In the genomic region with DNA sequence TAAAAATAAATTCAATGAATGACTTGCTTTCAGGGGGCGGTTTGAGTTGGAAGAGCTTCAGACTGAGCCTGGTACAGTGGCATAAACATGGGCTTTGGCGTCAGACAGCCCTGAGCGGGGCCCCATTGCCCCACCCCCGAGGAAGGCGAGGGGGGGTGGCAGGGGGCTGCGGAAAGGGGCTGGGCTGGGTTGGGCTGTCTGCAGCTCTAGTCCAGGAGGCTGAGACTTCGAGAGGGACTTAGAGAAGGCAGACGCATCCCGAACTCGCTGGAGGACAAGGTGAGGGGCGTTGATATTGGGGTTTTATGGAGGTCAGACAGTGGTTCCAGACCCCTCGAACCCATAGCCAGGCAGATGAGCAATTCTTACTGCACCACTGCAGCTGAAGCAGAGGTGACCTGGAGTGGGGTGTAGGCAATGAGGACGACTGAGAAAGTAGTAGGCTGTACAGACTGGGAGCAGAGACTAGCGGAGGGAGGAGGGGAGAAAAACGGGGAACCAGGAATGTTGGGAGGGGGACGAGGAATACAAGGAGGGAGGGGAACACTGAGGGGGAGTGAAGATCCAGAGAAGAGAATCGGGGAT, we compare ENCODE assay signal across 8 cellular contexts. TPM values are rescaled to one million over a fixed set of nuclear protein-coding genes. Genes with fewer than 3 reads are reported as not detected.
DNase-seq lines count a peak whose midpoint lies in the region; TF ChIP-seq lines count a peak whose summit lies in the region.

A gene with protein sequence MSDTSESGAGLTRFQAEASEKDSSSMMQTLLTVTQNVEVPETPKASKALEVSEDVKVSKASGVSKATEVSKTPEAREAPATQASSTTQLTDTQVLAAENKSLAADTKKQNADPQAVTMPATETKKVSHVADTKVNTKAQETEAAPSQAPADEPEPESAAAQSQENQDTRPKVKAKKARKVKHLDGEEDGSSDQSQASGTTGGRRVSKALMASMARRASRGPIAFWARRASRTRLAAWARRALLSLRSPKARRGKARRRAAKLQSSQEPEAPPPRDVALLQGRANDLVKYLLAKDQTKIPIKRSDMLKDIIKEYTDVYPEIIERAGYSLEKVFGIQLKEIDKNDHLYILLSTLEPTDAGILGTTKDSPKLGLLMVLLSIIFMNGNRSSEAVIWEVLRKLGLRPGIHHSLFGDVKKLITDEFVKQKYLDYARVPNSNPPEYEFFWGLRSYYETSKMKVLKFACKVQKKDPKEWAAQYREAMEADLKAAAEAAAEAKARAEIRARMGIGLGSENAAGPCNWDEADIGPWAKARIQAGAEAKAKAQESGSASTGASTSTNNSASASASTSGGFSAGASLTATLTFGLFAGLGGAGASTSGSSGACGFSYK (plus strand): TSS at position 222 of the 585 bp plus-strand sequence. CDS start 1,587 bp downstream, outside the sequence.

- H3K9ac ChIP-seq in fibroblast of lung (ENCODE audit: insufficient read depth, low read length) (peak within 1 kb of the TSS; percentile 55), muscle layer of colon (ENCODE audit: low read length) (peak within 1 kb of the TSS; percentile 61)

- TF ChIP-seq EP300 in suprapubic skin (IDR thresholded peaks at IDR 0.05), result no peak

- no peaks in the 10 kb centered on the region for H3K9me3 ChIP-seq in fibroblast of lung (ENCODE audit: control insufficient read depth, insufficient read depth, low read depth, low read length)
- H3K9me3 ChIP-seq in muscle layer of colon (ENCODE audit: low read length), result no peaks in the 10 kb centered on the region
- no peaks in the 10 kb centered on the region for H3K9me3 ChIP-seq in suprapubic skin

- peak within 1 kb of the TSS; percentile 43 for H2AFZ ChIP-seq in fibroblast of lung (ENCODE audit: low read length)

- H3K4me1 ChIP-seq in fibroblast of lung (ENCODE audit: control insufficient read depth, extremely low read depth, insufficient read depth, low read length), result no peaks in the 10 kb centered on the region
- H3K4me1 ChIP-seq in muscle layer of colon (ENCODE audit: insufficient read depth, low read length), result peaks cover 12% of the 10 kb centered on the region
- H3K4me1 ChIP-seq in suprapubic skin, result peaks cover 21% of the 10 kb centered on the region

- peak; percentile 47 for DNase-seq in G401 (ENCODE audit: low spot score)
- peak; percentile 18 for DNase-seq in NCI-H748 treated with DMSO at 0.1 percent for 48 hours (lab: John Stamatoyannopoulos, UW)
- DNase-seq in activated effector memory CD4-positive, alpha-beta T cell treated with Interleukin-2 at 50 U/mL for 16 hours, result peak; percentile 50
- peak; percentile 34 to 39 for DNase-seq in fibroblast of lung (ENCODE audit: low read depth in 2 of 2)
- DNase-seq in suprapubic skin (ENCODE audit: low spot score in 2 of 2), result no peak
- DNase-seq in NCI-H2196 (lab: John Stamatoyannopoulos, UW; ENCODE audit: unreplicated experiment), result no peak
- DNase-seq in GOT3 (lab: John Stamatoyannopoulos, UW), result no peak

- 25% methylated on average over 17 of the region's 17 CpGs for WGBS in suprapubic skin

- H3K36me3 ChIP-seq in fibroblast of lung (ENCODE audit: control insufficient read depth, insufficient read depth, low read length) (peaks cover 1% of the 10 kb centered on the region), muscle layer of colon (ENCODE audit: insufficient read depth, low read length) (peaks cover 29% of the 10 kb centered on the region), suprapubic skin (peaks cover 21% of the 10 kb centered on the region)

- in situ Hi-C loops in G401 (cut with HindIII; ENCODE audit: low sequenced_read_pairs), result no loop called here

- peak within 1 kb of the TSS; percentile 47 for H3K27ac ChIP-seq in fibroblast of lung (ENCODE audit: insufficient read depth, low read length)
- peak within 1 kb of the TSS; percentile 62 for H3K27ac ChIP-seq in muscle layer of colon (ENCODE audit: low read depth, low read length)
- peak within 1 kb of the TSS; percentile 84 for H3K27ac ChIP-seq in suprapubic skin

- no peak for TF ChIP-seq POLR2A in suprapubic skin (IDR thresholded peaks at IDR 0.05)

- no peaks in the 10 kb centered on the region for H4K20me1 ChIP-seq in fibroblast of lung (ENCODE audit: control insufficient read depth, extremely low read depth, insufficient read depth, low read length)

- H3K4me2 ChIP-seq in fibroblast of lung (ENCODE audit: extremely low read depth, insufficient read depth, low read length), result peak within 1 kb of the TSS; percentile 85

- H3K4me3 ChIP-seq in fibroblast of lung (replicated peaks in 1 of 4; ENCODE audit: control extremely low read depth in 1 of 4, insufficient read depth in 1 of 4, low read depth in 3 of 4, low read length in 4 of 4), result peak within 1 kb of the TSS; percentile 69 to 76 (median 70)
- peak within 1 kb of the TSS; percentile 45 to 78 for H3K4me3 ChIP-seq in muscle layer of colon (ENCODE audit: low read depth in 1 of 2, low read length in 2 of 2)
- H3K4me3 ChIP-seq in suprapubic skin, result peak within 1 kb of the TSS; percentile 72

- TF ChIP-seq CTCF in fibroblast of lung (conservative IDR thresholded peaks at IDR 0.05 in 1 of 2, IDR thresholded peaks at IDR 0.05 in 1 of 2; ENCODE audit: low read depth in 1 of 2, low read length in 2 of 2) (no peak), suprapubic skin (IDR thresholded peaks at IDR 0.05) (no peak)

- peaks cover 23% of the 10 kb centered on the region for H3K79me2 ChIP-seq in fibroblast of lung (ENCODE audit: control insufficient read depth, insufficient read depth, low read length)

- H3K27me3 ChIP-seq in fibroblast of lung (ENCODE audit: control insufficient read depth, insufficient read depth, low read length) (peaks cover 3% of the 10 kb centered on the region), muscle layer of colon (ENCODE audit: control insufficient read depth in 1 of 2, insufficient read depth in 2 of 2, low read length in 2 of 2) (no peaks in the 10 kb centered on the region), suprapubic skin (no peaks in the 10 kb centered on the region)

RNA-seq across cellular contexts. Expression of the gene that starts here (rescaled TPM):
- total RNA-seq in G401 (2014; rRNA removed; shearing (Covaris generic)), result 214 and 252 TPM in 2 replicates
- total RNA-seq in fibroblast of lung (148 and 177 TPM in 2 replicates), suprapubic skin (10 to 100 TPM; 64.4 to 78.0 (median 70.0) TPM)
- polyA plus RNA-seq in fibroblast of lung, result 205 and 312 TPM in 2 replicates
- 198 and 307 TPM in 2 replicates for polyA plus RNA-seq in fibroblast of lung (2012)
- polyA minus RNA-seq in fibroblast of lung (ENCODE audit: low replicate concordance), result 92.9 and 136 TPM in 2 replicates

Comparison
In these comparisons a context has a peak if more than half of its experiments do, and no peak if none do; other contexts are left out.
1. DNase-seq: peak in G401 (single experiment), NCI-H748 treated with DMSO at 0.1 percent for 48 hours (single experiment), activated effector memory CD4-positive, alpha-beta T cell treated with Interleukin-2 at 50 U/mL for 16 hours (single experiment) and fibroblast of lung (2 of 2); none in suprapubic skin (0 of 2), NCI-H2196 (single experiment) and GOT3 (single experiment).
2. Peak in every context shown above with its lines, with median percentiles within 50 percentile points of each other: H3K27ac ChIP-seq and H3K4me3 ChIP-seq.